ENCODE assay signal across 12 cellular contexts in the genomic region with DNA sequence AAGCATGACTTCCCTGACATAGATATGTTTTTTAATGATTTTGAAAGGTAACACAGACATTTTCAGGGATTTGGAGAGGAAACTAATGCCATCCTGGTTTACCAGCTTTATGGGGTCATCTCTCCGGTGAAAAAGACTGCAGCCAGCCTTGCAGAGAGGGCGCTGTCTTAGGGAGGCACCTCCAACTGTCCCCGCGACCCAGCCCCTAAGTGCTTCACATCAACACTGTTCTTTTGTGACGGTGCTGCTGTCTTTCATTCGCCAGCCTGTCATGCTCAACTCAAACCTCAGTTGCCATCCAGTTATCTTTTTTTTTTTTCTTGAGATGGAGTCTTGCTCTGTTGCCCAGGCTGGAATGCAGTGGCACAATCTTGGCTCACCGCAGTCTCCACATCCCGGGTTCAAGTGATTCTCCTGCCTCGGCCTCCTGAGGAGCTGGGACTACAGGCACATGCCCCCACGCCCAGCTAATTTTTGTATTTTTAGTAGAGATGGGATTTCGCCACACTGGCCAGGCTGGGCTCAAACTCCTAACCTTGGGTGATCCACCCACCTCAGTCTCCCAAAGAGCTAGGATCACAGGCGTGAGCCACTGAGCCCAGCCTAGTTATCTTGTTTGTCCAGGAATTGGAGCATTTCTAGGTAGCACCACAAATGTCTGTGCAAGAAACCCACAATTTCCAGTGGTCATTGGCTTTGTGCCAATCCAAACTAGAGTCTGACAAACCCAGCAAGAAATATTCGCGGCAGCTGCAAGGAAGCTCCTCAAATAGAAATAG. TPM values are rescaled to one million over a fixed set of nuclear protein-coding genes. Genes with fewer than 3 reads are reported as not detected.
DNase-seq lines count a peak whose midpoint lies in the region; ATAC-seq, FAIRE-seq and TF ChIP-seq lines count a peak whose summit lies in the region.
"Had no signal": no experiment of that assay in that cellular context is flagged by ENCODE, and none has a peak within 500 bp of the region (broad histone marks: within the 10 kb centered on the region; RNA-seq: fewer than 3 reads in every experiment).

No MANE protein-coding gene starts in this region.

- no peaks in the 10 kb centered on the region for H3K9me3 Mint-ChIP-seq in naive thymus-derived CD8-positive, alpha-beta T cell
- H3K9me3 Mint-ChIP-seq in activated T-helper 2 cell treated with anti-CD3 and anti-CD28 coated beads, Interferon-gamma antibody, Interleukin-2, Interleukin-4, amounts not matched to agents 10 μg/mL and 5 μg/mL and 100 μg/mL, durations not matched to agents 14 hours and 24 hours and 36 hours, result no peaks in the 10 kb centered on the region
- H3K9me3 Mint-ChIP-seq: activated CD4-positive, alpha-beta memory T cell treated with anti-CD3 and anti-CD28 coated beads for 36 hours; nephron progenitor cell had no signal

- no peaks in the 10 kb centered on the region for H3K36me3 ChIP-seq in bronchial epithelial cell (ENCODE audit: control insufficient read depth, insufficient read depth, low read length)
- H3K36me3 ChIP-seq: heart left ventricle, transverse colon had no signal

- no peaks in the 10 kb centered on the region for H3K36me3 Mint-ChIP-seq in naive thymus-derived CD8-positive, alpha-beta T cell
- H3K36me3 Mint-ChIP-seq in activated T-helper 2 cell treated with anti-CD3 and anti-CD28 coated beads, Interferon-gamma antibody, Interleukin-2, Interleukin-4, amounts not matched to agents 10 μg/mL and 5 μg/mL and 100 μg/mL, durations not matched to agents 14 hours and 24 hours and 36 hours (ENCODE audit: low read depth), result peaks cover 4% of the 10 kb centered on the region
- H3K36me3 Mint-ChIP-seq: activated CD4-positive, alpha-beta memory T cell treated with anti-CD3 and anti-CD28 coated beads for 36 hours had no signal

- H3K4me3 Mint-ChIP-seq in naive thymus-derived CD8-positive, alpha-beta T cell, result peak overlapping the region in 5 of 10 donors; percentile 7 to 54 (median 14)
- H3K4me3 Mint-ChIP-seq in activated T-helper 2 cell treated with anti-CD3 and anti-CD28 coated beads, Interferon-gamma antibody, Interleukin-2, Interleukin-4, amounts not matched to agents 10 μg/mL and 5 μg/mL and 100 μg/mL, durations not matched to agents 14 hours and 24 hours and 36 hours (ENCODE audit: low read depth), result no peak overlapping the region
- H3K4me3 Mint-ChIP-seq: activated CD4-positive, alpha-beta memory T cell treated with anti-CD3 and anti-CD28 coated beads for 36 hours; nephron progenitor cell had no signal

- no peak overlapping the region for H3K4me3 ChIP-seq in bronchial epithelial cell (ENCODE audit: low read depth, low read length)
- H3K4me3 ChIP-seq in coronary artery, result no peak overlapping the region
- H3K4me3 ChIP-seq: transverse colon had no signal

- peaks cover 10% of the 10 kb centered on the region for H3K27me3 ChIP-seq in bronchial epithelial cell (ENCODE audit: control insufficient read depth, insufficient read depth, low read length)
- H3K27me3 ChIP-seq: transverse colon had no signal

- FAIRE-seq in bronchial epithelial cell (lab: Jason Lieb, UNC), result no peak

- intact Hi-C loops in activated T-helper 2 cell treated with anti-CD3 and anti-CD28 coated beads, Interferon-gamma antibody, Interleukin-2, Interleukin-4, amounts not matched to agents 10 μg/mL and 5 μg/mL and 100 μg/mL, durations not matched to agents 14 hours and 24 hours and 36 hours (cut with micrococcal nuclease), result no loop called here

- no peak overlapping the region for H3K27ac ChIP-seq in coronary artery
- H3K27ac ChIP-seq: transverse colon had no signal

- no peaks in the 10 kb centered on the region for H3K27me3 Mint-ChIP-seq in naive thymus-derived CD8-positive, alpha-beta T cell
- peaks cover 4% of the 10 kb centered on the region for H3K27me3 Mint-ChIP-seq in activated T-helper 2 cell treated with anti-CD3 and anti-CD28 coated beads, Interferon-gamma antibody, Interleukin-2, Interleukin-4, amounts not matched to agents 10 μg/mL and 5 μg/mL and 100 μg/mL, durations not matched to agents 14 hours and 24 hours and 36 hours (ENCODE audit: low read depth)

- TF ChIP-seq CTCF in bronchial epithelial cell (IDR thresholded peaks at IDR 0.05; ENCODE audit: insufficient read depth, low read length, severe bottlenecking) (no peak), coronary artery (IDR thresholded peaks at IDR 0.05) (no peak)

- POLR2A ChIA-PET in naive thymus-derived CD8-positive, alpha-beta T cell (lab: Charles Lee), result interaction anchor here (1.3 kb wide), 1 partner anchor 297 kb away, joined by 3 read pairs; a partner anchor contains a TSS

- H3K4me1 Mint-ChIP-seq in naive thymus-derived CD8-positive, alpha-beta T cell, result peaks cover 27 to 47% (median 44%) of the 10 kb centered on the region in 4 donors
- H3K4me1 Mint-ChIP-seq in activated T-helper 2 cell treated with anti-CD3 and anti-CD28 coated beads, Interferon-gamma antibody, Interleukin-2, Interleukin-4, amounts not matched to agents 10 μg/mL and 5 μg/mL and 100 μg/mL, durations not matched to agents 14 hours and 24 hours and 36 hours (ENCODE audit: low read depth), result peaks cover 30% of the 10 kb centered on the region

- DNase-seq in H4 (ENCODE audit: low spot score), result peak; percentile 69
- peak; percentile 45 for DNase-seq in NCI-H226
- DNase-seq in bronchial epithelial cell (ENCODE audit: low read depth), result peak; percentile 14
- DNase-seq in naive thymus-derived CD8-positive, alpha-beta T cell, result peak in 1 of 10 donors; percentile 11
- DNase-seq in activated T-helper 2 cell treated with anti-CD3 and anti-CD28 coated beads, Interferon-gamma antibody, Interleukin-2, Interleukin-4, amounts not matched to agents 10 μg/mL and 5 μg/mL and 100 μg/mL, durations not matched to agents 14 hours and 24 hours and 36 hours (ENCODE audit: low spot score), result no peak
- no peak for DNase-seq in activated CD8-positive, alpha-beta memory T cell treated with anti-CD3 and anti-CD28 coated beads for 24 hours
- no peak for DNase-seq in coronary artery (ENCODE audit: low spot score)
- DNase-seq: activated CD4-positive, alpha-beta memory T cell treated with anti-CD3 and anti-CD28 coated beads for 36 hours; nephron progenitor cell; transverse colon had no signal

- peak overlapping the region in 9 of 10 donors; percentile 41 to 84 (median 70) for H3K27ac Mint-ChIP-seq in naive thymus-derived CD8-positive, alpha-beta T cell
- H3K27ac Mint-ChIP-seq in activated T-helper 2 cell treated with anti-CD3 and anti-CD28 coated beads, Interferon-gamma antibody, Interleukin-2, Interleukin-4, amounts not matched to agents 10 μg/mL and 5 μg/mL and 100 μg/mL, durations not matched to agents 14 hours and 24 hours and 36 hours, result no peak overlapping the region
- H3K27ac Mint-ChIP-seq: activated CD4-positive, alpha-beta memory T cell treated with anti-CD3 and anti-CD28 coated beads for 36 hours; nephron progenitor cell had no signal

- ATAC-seq in naive thymus-derived CD8-positive, alpha-beta T cell, result no peak
- no peak for ATAC-seq in GM18907 (IDR thresholded peaks at IDR 0.05; ENCODE audit: unreplicated experiment)
- ATAC-seq: heart left ventricle had no signal

RNA-seq across cellular contexts. Expression of a gene that starts 24.1 kb away (rescaled TPM):
- 2.7 and 6.4 TPM in 2 replicates for total RNA-seq in H4 (2014; rRNA removed; shearing (Covaris generic))
- total RNA-seq in bronchial epithelial cell, result 1.6 and 1.9 TPM in 2 replicates
- 10 to 100 TPM; 15.7 to 17.1 TPM for total RNA-seq in naive thymus-derived CD8-positive, alpha-beta T cell
- polyA plus RNA-seq in naive thymus-derived CD8-positive, alpha-beta T cell, result 1 to 10 TPM; 3.6 to 5.1 (median 4.8) TPM
- 16.6 and 17.5 TPM in 2 replicates for total RNA-seq in activated T-helper 2 cell treated with anti-CD3 and anti-CD28 coated beads, Interferon-gamma antibody, Interleukin-2, Interleukin-4, amounts not matched to agents 10 μg/mL and 5 μg/mL and 100 μg/mL, durations not matched to agents 14 hours and 24 hours and 36 hours

Comparison
In these comparisons a context has a peak if more than half of its experiments do, and no peak if none do; other contexts are left out.
1. DNase-seq: peak in H4 (single experiment), NCI-H226 (single experiment) and bronchial epithelial cell (single experiment); none in activated T-helper 2 cell treated with anti-CD3 and anti-CD28 coated beads, Interferon-gamma antibody, Interleukin-2, Interleukin-4, amounts not matched to agents 10 μg/mL and 5 μg/mL and 100 μg/mL, durations not matched to agents 14 hours and 24 hours and 36 hours (single experiment), activated CD8-positive, alpha-beta memory T cell treated with anti-CD3 and anti-CD28 coated beads for 24 hours (single experiment) and coronary artery (single experiment).